ENCODE assay signal across 8 cellular contexts in the genomic region with DNA sequence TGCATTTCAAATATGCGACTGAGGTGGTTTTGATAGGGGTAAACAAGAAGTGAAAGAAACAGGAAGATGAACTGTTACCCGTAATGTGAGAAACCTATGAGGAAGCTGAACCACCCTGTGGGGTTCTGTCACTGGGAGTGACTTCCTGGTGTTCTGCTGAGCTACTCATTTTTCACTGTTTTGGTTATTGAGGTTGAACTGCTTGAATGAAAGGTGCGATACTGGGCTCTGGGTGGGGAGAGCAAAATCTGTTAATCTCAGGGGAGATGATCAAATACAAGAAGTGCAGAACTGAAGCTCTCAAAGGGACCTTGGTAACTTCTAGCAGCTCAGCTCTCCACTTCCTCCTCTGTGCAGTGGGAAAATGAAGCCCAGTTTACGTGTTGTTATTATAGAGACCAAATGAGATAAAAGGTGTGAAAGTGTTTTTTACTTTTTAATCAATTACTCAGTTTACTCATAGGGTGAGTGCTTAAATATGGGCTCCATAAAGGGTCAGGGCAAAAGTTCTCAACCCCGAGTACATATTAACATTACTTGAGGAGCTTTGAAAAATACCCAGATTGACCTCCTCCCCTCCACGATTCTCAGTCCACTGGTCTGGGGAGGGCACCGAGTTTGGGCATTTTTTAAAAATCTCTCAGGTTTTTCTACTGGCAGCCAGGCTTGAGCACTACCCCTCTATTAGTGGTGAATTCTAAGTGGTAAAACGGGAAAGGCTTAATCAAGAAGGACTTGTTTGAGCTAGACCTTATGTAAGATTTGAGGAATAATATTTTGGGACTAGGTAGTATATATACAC.
DNase-seq lines count a peak whose midpoint lies in the region; ATAC-seq, FAIRE-seq and TF ChIP-seq lines count a peak whose summit lies in the region.

No MANE protein-coding gene starts in this region.

- no peaks in the 10 kb centered on the region for H3K9me3 ChIP-seq in SU-DHL-6 (ENCODE audit: insufficient read depth, low read length)
- no peaks in the 10 kb centered on the region for H3K9me3 ChIP-seq in mammary epithelial cell (replicated peaks; ENCODE audit: insufficient read depth, low read length)
- H3K9me3 ChIP-seq in spleen: no peaks in the 10 kb centered on the region
- no peaks in the 10 kb centered on the region for H3K9me3 ChIP-seq in testis

- H3K4me2 ChIP-seq in SU-DHL-6 (ENCODE audit: low read depth, low read length, poor library complexity, severe bottlenecking) (peak overlapping the region; percentile 52), mammary epithelial cell (ENCODE audit: insufficient read depth, low read depth, low read length) (no peak overlapping the region)

- dilution Hi-C loops in mammary epithelial cell (cut with HindIII; ENCODE audit: low sequenced_read_pairs): no loop called here

- CTCF ChIA-PET in mammary epithelial cell (lab: Charles Lee; ENCODE audit: low non-redundant PET): no interaction called here

- FAIRE-seq in D721Med (lab: Jason Lieb, UNC): no peak

- TF ChIP-seq POLR2A in spleen (IDR thresholded peaks at IDR 0.05) (peak in 1 of 3 donors; percentile 66), testis (IDR thresholded peaks at IDR 0.05) (no peak)

- H3K4me1 ChIP-seq in mammary epithelial cell (ENCODE audit: insufficient read depth, low read length) (peaks cover 19% of the 10 kb centered on the region), spleen (peaks cover 27 to 96% (median 69%) of the 10 kb centered on the region in 6 donors), testis (no peaks in the 10 kb centered on the region)

- intact Hi-C loops in mammary epithelial cell (cut with micrococcal nuclease): loop anchor here (2.0 kb wide), 1 partner anchor 35 kb away; no protein-coding TSS in a partner anchor
- intact Hi-C loops in spleen (cut with DNase I; ENCODE audit: low total_unique reads): no loop called here
- intact Hi-C loops in testis (cut with DNase I; ENCODE audit: low total_unique reads): no loop called here

- DNase-seq in activated gamma-delta T cell treated with Interleukin-2 at 50 U/mL for 16 hours (peak; percentile 63), activated gamma-delta T cell (lab: John Stamatoyannopoulos, UW) (no peak), mammary epithelial cell (no peak), spleen (no peak), D721Med (ENCODE audit: insufficient read length, low spot score) (no peak), testis (no peak)

- BruUV-seq in mammary epithelial cell (replicated peaks; lab: Mats Ljungman, UMichigan): no TSS peak

- H3K36me3 ChIP-seq in SU-DHL-6 (ENCODE audit: low read length) (peaks cover 4% of the 10 kb centered on the region; the same call in 1 of the 2 replicates), mammary epithelial cell (ENCODE audit: insufficient read depth, low read length) (no peaks in the 10 kb centered on the region), spleen (no peaks in the 10 kb centered on the region), testis (ENCODE audit: low read depth, missing control alignments) (no peaks in the 10 kb centered on the region)

- H3K27ac ChIP-seq in SU-DHL-6 (ENCODE audit: low read depth, low read length) (peak overlapping the region; percentile 68), mammary epithelial cell (ENCODE audit: insufficient read depth, low read depth, low read length) (no peak overlapping the region), spleen (peak overlapping the region; percentile 59 to 98 (median 90)), testis (no peak overlapping the region)

- peak; percentile 64 for ATAC-seq in HG03108 (IDR thresholded peaks at IDR 0.05; ENCODE audit: unreplicated experiment)

- over 99% methylated on average over 8 of the region's 8 CpGs for WGBS in mammary epithelial cell (ENCODE audit: low coverage, missing lambda C conversion rate)
- WGBS in spleen, 5 donors: 25 to 34% (median 33%) methylated on average over 8 of the region's 8 CpGs
- 85 to 88% methylated on average over 8 of the region's 8 CpGs for WGBS in testis, 2 donors

- in situ Hi-C loops in mammary epithelial cell (cut with MboI; ENCODE audit: low sequenced_read_pairs in 2 of 2): no loop called here

- H3F3A ChIP-seq in SU-DHL-6 (ENCODE audit: insufficient read depth): no peaks in the 10 kb centered on the region

- H3K9ac ChIP-seq in SU-DHL-6 (ENCODE audit: low read length) (peak overlapping the region; percentile 38), mammary epithelial cell (ENCODE audit: insufficient read depth, low read length) (no peak overlapping the region)

- peak overlapping the region; percentile 23 for H3K4me3 ChIP-seq in SU-DHL-6 (ENCODE audit: insufficient read depth, low read length, poor library complexity, severe bottlenecking)
- no peak overlapping the region for H3K4me3 ChIP-seq in mammary epithelial cell (replicated peaks in 1 of 3; ENCODE audit: insufficient read depth in 1 of 3, low read depth in 2 of 3, low read length in 3 of 3)
- H3K4me3 ChIP-seq in spleen: peak overlapping the region in 1 of 8 donors; percentile 51
- no peak overlapping the region for H3K4me3 ChIP-seq in testis

- no peaks in the 10 kb centered on the region for H3K27me3 ChIP-seq in SU-DHL-6 (ENCODE audit: low read length)
- no peaks in the 10 kb centered on the region for H3K27me3 ChIP-seq in mammary epithelial cell (ENCODE audit: insufficient read depth, low read length)
- no peaks in the 10 kb centered on the region for H3K27me3 ChIP-seq in spleen (replicated peaks in 1 of 7)
- no peaks in the 10 kb centered on the region for H3K27me3 ChIP-seq in testis

- H4K20me1 ChIP-seq in SU-DHL-6 (ENCODE audit: low read depth, low read length): no peaks in the 10 kb centered on the region
- no peaks in the 10 kb centered on the region for H4K20me1 ChIP-seq in mammary epithelial cell (ENCODE audit: insufficient read depth, low read length)

- no peaks in the 10 kb centered on the region for H3K79me2 ChIP-seq in SU-DHL-6 (ENCODE audit: insufficient read depth, low read length)
- H3K79me2 ChIP-seq in mammary epithelial cell (ENCODE audit: insufficient read depth, low read length): no peaks in the 10 kb centered on the region

- H2AFZ ChIP-seq in SU-DHL-6 (ENCODE audit: low read depth, low read length, severe bottlenecking): peak overlapping the region; percentile 83
- peak overlapping the region; percentile 51 for H2AFZ ChIP-seq in mammary epithelial cell (ENCODE audit: low read depth, low read length)

- TF ChIP-seq CTCF in SU-DHL-6 (IDR thresholded peaks at IDR 0.05; ENCODE audit: insufficient read depth, low read length, poor library complexity, severe bottlenecking) (no peak), mammary epithelial cell (conservative IDR thresholded peaks at IDR 0.05 in 1 of 2, IDR thresholded peaks at IDR 0.05 in 1 of 2; ENCODE audit: extremely low read depth in 1 of 2, insufficient read depth in 1 of 2, low read depth in 1 of 2, low read length in 2 of 2) (no peak), spleen (IDR thresholded peaks at IDR 0.05 in 8 of 11, conservative IDR thresholded peaks at IDR 0.05 in 3 of 11) (no peak), D721Med (IDR thresholded peaks at IDR 0.05; ENCODE audit: insufficient read depth, missing control alignments) (no peak), testis (IDR thresholded peaks at IDR 0.05) (no peak)

- H3K9me2 ChIP-seq in SU-DHL-6 (replicated peaks; ENCODE audit: insufficient read depth, low read length): no peaks in the 10 kb centered on the region

Comparison
In these comparisons a context has a peak if more than half of its experiments do, and no peak if none do; other contexts are left out.
1. H3K27ac ChIP-seq: peak in SU-DHL-6 (single experiment) and spleen (8 of 8); none in mammary epithelial cell (single experiment) and testis (0 of 2).